In genomic region chr17:45619983-45620382, GRCh38 we compare ENCODE assay signal across 8 cellular contexts.
DNase-seq lines count a peak whose midpoint lies in the region; ATAC-seq and TF ChIP-seq lines count a peak whose summit lies in the region.
"Not testable (repeated sequence)": the region's sequence is repeated elsewhere in the genome, so short reads cannot be mapped to it uniquely, and the experiment has no call there.

No MANE protein-coding gene starts in this region.

- DNase-seq in AG04449 (ENCODE audit: low read depth, low spot score): not testable (repeated sequence)
- peak; percentile 64 to 89 for DNase-seq in PC-9
- peak; percentile 94 to 96 for DNase-seq in activated T-cell treated with anti-CD3 and anti-CD28 coated beads, Interleukin-2, amount 50 U/mL, for 48 hours
- peak; percentile 84 for DNase-seq in stimulated activated CD4-positive, alpha-beta T cell treated with anti-CD3 and anti-CD28 coated beads, Interleukin-4, amount 100 ng/mL, for 1 hour

- not testable (repeated sequence) for H3K79me2 ChIP-seq in PC-9 (ENCODE audit: low read depth)

- CTCF ChIA-PET in AG04449 (lab: Yijun Ruan, JAX); PC-9 (lab: Charles Lee): not testable (repeated sequence)

- TF ChIP-seq CTCF in AG04449 (IDR thresholded peaks at IDR 0.05; ENCODE audit: insufficient read depth, low read length, missing control alignments); PC-9 (conservative IDR thresholded peaks at IDR 0.05): not testable (repeated sequence)

- TF ChIP-seq POLR2A in GM19193 (IDR thresholded peaks at IDR 0.05; ENCODE audit: extremely low read depth, insufficient read depth, insufficient read length): peak; percentile 16

- not testable (repeated sequence) for H3K9me3 ChIP-seq in PC-9 (ENCODE audit: insufficient read depth, low read depth); esophagus (ENCODE audit: control insufficient read depth in 2 of 2, insufficient read depth in 1 of 2, low read depth in 1 of 2, low read length in 1 of 2); mononuclear cell (ENCODE audit: low read depth, low read length)

- H2AFZ ChIP-seq in PC-9: peak overlapping the region; percentile 74

- not testable (repeated sequence) for H3F3A ChIP-seq in PC-9 (ENCODE audit: insufficient read depth, low read depth)

- BruUV-seq in PC-9 (replicated peaks; lab: Mats Ljungman, UMichigan): not testable (repeated sequence)

- not testable (repeated sequence) for H3K36me3 ChIP-seq in PC-9 (ENCODE audit: low read depth); esophagus (ENCODE audit: control insufficient read depth in 2 of 2, insufficient read depth in 2 of 2, low read length in 1 of 2)

- intact Hi-C loops in PC-9 (cut with micrococcal nuclease; ENCODE audit: unreplicated experiment): not testable (repeated sequence)

- peak; percentile 99 for ATAC-seq in HG02981 (IDR thresholded peaks at IDR 0.05; ENCODE audit: unreplicated experiment)

- not testable (repeated sequence) for H3K27ac ChIP-seq in PC-9
- peak overlapping the region in 1 of 2 donors; percentile 21 for H3K27ac ChIP-seq in esophagus (ENCODE audit: low read depth in 2 of 2, low read length in 1 of 2)

- H3K27me3 ChIP-seq in PC-9 (ENCODE audit: insufficient read depth, low read depth); esophagus (ENCODE audit: control insufficient read depth in 1 of 2, insufficient read depth in 2 of 2, low read length in 2 of 2); mononuclear cell (ENCODE audit: insufficient read depth, low read length): not testable (repeated sequence)

- POLR2A ChIA-PET in AG04449 (lab: Yijun Ruan, JAX); PC-9 (lab: Charles Lee; ENCODE audit: unreplicated experiment): not testable (repeated sequence)

- 1 to 2% methylated on average over 13 to 16 of the region's 16 CpGs for WGBS in esophagus, 2 donors

- not testable (repeated sequence) for H3K9me2 ChIP-seq in PC-9 (ENCODE audit: insufficient read depth)

- not testable (repeated sequence) for H3K4me1 ChIP-seq in PC-9 (replicated peaks; ENCODE audit: insufficient read depth); esophagus (ENCODE audit: control insufficient read depth in 2 of 2, insufficient read depth in 2 of 2, low read length in 1 of 2); mononuclear cell (ENCODE audit: insufficient read depth, low read length)

- H3K4me2 ChIP-seq in PC-9: peak overlapping the region; percentile 49

- H3K4me3 ChIP-seq in AG04449 (ENCODE audit: low read depth, low read length) (peak overlapping the region; percentile 52), PC-9 (peak overlapping the region; percentile 55; the same call in 1 of the 2 replicates), esophagus (ENCODE audit: low read depth in 1 of 2, low read length in 2 of 2) (peak overlapping the region; percentile 52 to 59), mononuclear cell (ENCODE audit: low read length) (peak overlapping the region; percentile 30)

- H4K20me1 ChIP-seq in PC-9 (ENCODE audit: insufficient read depth): not testable (repeated sequence)
